Comparison of ENCODE assay signal across 23 cellular contexts in genomic region chr6:156391977-156392376, GRCh38.
"Had no signal": no experiment of that assay in that cellular context is flagged by ENCODE, and none has a peak within 500 bp of the region (broad histone marks: within the 10 kb centered on the region; RNA-seq: fewer than 3 reads in every experiment).

No MANE protein-coding gene starts in this region.

- H3K9me3 Mint-ChIP-seq: activated naive CD8-positive, alpha-beta T cell treated with anti-CD3 and anti-CD28 coated beads, Interleukin-2, amount 10 ng/mL, durations not matched to agents 7 days and 5 days; activated T-helper 1 cell treated with anti-CD3 and anti-CD28 coated beads, Interleukin-12 subunit alpha, Interleukin-12 subunit beta, Interleukin-2, Interleukin-4 antibody, amounts not matched to agents 30 ng/mL and 10 ng/mL and 1 ng/mL, durations not matched to agents 14 hours and 24 hours and 36 hours; central memory CD8-positive, alpha-beta T cell; neural crest cell; stimulated activated naive CD8-positive, alpha-beta T cell treated with anti-CD3 and anti-CD28 coated beads, Interleukin-15, amount 100 ng/mL, for 72 hours had no signal

- H3K4me2 ChIP-seq: hepatocyte had no signal

- H3K36me3 Mint-ChIP-seq: activated naive CD8-positive, alpha-beta T cell treated with anti-CD3 and anti-CD28 coated beads, Interleukin-2, amount 10 ng/mL, durations not matched to agents 7 days and 5 days; immature natural killer cell had no signal

- DNase-seq: activated CD4-positive, alpha-beta T cell treated with anti-CD3 and anti-CD28 coated beads for 1 hour; activated CD4-positive, alpha-beta T cell treated with anti-CD3 and anti-CD28 coated beads, Interleukin-2, amount 50 U/mL, for 4 hours; activated gamma-delta T cell treated with Interleukin-2 at 50 U/mL for 16 hours; activated naive CD8-positive, alpha-beta T cell treated with anti-CD3 and anti-CD28 coated beads, Interleukin-2, amount 10 ng/mL, durations not matched to agents 7 days and 5 days; amniotic stem cell; effector memory CD4-positive, alpha-beta T cell; foreskin melanocyte; glutamatergic neuron; immature natural killer cell; occipital lobe; posterior cingulate gyrus; right lobe of liver; stimulated activated CD4-positive, alpha-beta T cell treated with anti-CD3 and anti-CD28 coated beads, Interleukin-1b, Interleukin-23, amount 100 ng/mL, for 48 hours; stimulated activated naive CD8-positive, alpha-beta T cell treated with anti-CD3 and anti-CD28 coated beads, Interleukin-15, amount 100 ng/mL, for 72 hours; uterus; WERI-Rb-1 had no signal

- H3K4me1 ChIP-seq: breast epithelium, right lobe of liver, uterus had no signal

- H3K27ac ChIP-seq: breast epithelium, hepatocyte, right lobe of liver, skin epidermis, tibial nerve, uterus, WERI-Rb-1 had no signal

- H2AFZ ChIP-seq: hepatocyte had no signal

- ATAC-seq: right lobe of liver; stimulated activated naive CD8-positive, alpha-beta T cell treated with anti-CD3 and anti-CD28 coated beads, Interleukin-15, amount 100 ng/mL, for 72 hours had no signal

- H3K4me3 ChIP-seq: breast epithelium, hepatocyte, right lobe of liver, skin epidermis, tibial nerve, uterus had no signal

- H3K36me3 ChIP-seq: breast epithelium, right lobe of liver, tibial nerve, uterus, WERI-Rb-1 had no signal

- H3K27ac Mint-ChIP-seq: activated naive CD8-positive, alpha-beta T cell treated with anti-CD3 and anti-CD28 coated beads, Interleukin-2, amount 10 ng/mL, durations not matched to agents 7 days and 5 days; activated T-helper 1 cell treated with anti-CD3 and anti-CD28 coated beads, Interleukin-12 subunit alpha, Interleukin-12 subunit beta, Interleukin-2, Interleukin-4 antibody, amounts not matched to agents 30 ng/mL and 10 ng/mL and 1 ng/mL, durations not matched to agents 14 hours and 24 hours and 36 hours; immature natural killer cell; stimulated activated naive CD8-positive, alpha-beta T cell treated with anti-CD3 and anti-CD28 coated beads, Interleukin-15, amount 100 ng/mL, for 72 hours had no signal

- H3K79me2 ChIP-seq: hepatocyte had no signal

- H3K9me3 ChIP-seq: breast epithelium, right lobe of liver, tibial nerve, uterus had no signal

- H3K4me1 Mint-ChIP-seq: neural crest cell had no signal

- H3K27me3 ChIP-seq: breast epithelium, hepatocyte, uterus had no signal

- H3K4me3 Mint-ChIP-seq: activated naive CD8-positive, alpha-beta T cell treated with anti-CD3 and anti-CD28 coated beads, Interleukin-2, amount 10 ng/mL, durations not matched to agents 7 days and 5 days; activated T-helper 1 cell treated with anti-CD3 and anti-CD28 coated beads, Interleukin-12 subunit alpha, Interleukin-12 subunit beta, Interleukin-2, Interleukin-4 antibody, amounts not matched to agents 30 ng/mL and 10 ng/mL and 1 ng/mL, durations not matched to agents 14 hours and 24 hours and 36 hours; central memory CD8-positive, alpha-beta T cell; immature natural killer cell; neural crest cell; stimulated activated naive CD8-positive, alpha-beta T cell treated with anti-CD3 and anti-CD28 coated beads, Interleukin-15, amount 100 ng/mL, for 72 hours had no signal
